Comparison of ENCODE assay signal across 25 cellular contexts in the genomic region with DNA sequence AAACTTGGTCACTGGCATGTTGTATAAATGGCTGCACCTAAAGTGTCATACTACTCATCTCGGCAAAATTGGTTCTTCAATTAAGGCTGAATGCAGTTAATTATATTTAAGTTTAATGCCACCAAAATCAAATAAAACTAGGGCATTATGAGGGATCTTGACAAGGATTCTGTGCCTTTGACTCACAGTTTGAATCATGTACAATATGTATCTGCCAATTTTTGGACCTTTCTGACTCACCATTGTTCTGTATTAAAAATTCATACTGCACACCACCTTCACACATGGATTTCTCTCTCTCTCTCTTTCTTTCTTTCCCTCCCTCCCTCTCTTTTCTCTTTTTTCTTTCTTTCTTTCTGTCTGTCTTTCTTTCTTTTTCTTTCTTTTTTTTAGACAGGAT. TPM values are rescaled to one million over a fixed set of nuclear protein-coding genes. Genes with fewer than 3 reads are reported as not detected.
"Had no signal": no experiment of that assay in that cellular context is flagged by ENCODE, and none has a peak within 500 bp of the region (broad histone marks: within the 10 kb centered on the region; RNA-seq: fewer than 3 reads in every experiment).

No MANE protein-coding gene starts in this region.

- DNase-seq: activated CD4-positive, alpha-beta T cell treated with anti-CD3 and anti-CD28 coated beads for 4 hours; activated CD4-positive, alpha-beta T cell treated with anti-CD3 and anti-CD28 coated beads, Interleukin-2, amount 50 U/mL, for 4 hours; activated effector memory CD4-positive, alpha-beta T cell treated with anti-CD3 and anti-CD28 coated beads, Interleukin-2, amount 50 U/mL, for 16 hours; activated naive CD4-positive, alpha-beta T cell treated with anti-CD3 and anti-CD28 coated beads, Interleukin-2, amount 10 ng/mL, durations not matched to agents 7 days and 5 days; activated naive CD8-positive, alpha-beta T cell treated with anti-CD3 and anti-CD28 coated beads, Interleukin-2, amount 10 ng/mL, durations not matched to agents 7 days and 5 days; amniotic stem cell; central memory CD4-positive, alpha-beta T cell; esophagus squamous epithelium; left lung; lower lobe of right lung; mesenchymal stem cell; mucosa of descending colon; ovary; retina; small intestine; stimulated activated CD4-positive, alpha-beta T cell treated with anti-CD3 and anti-CD28 coated beads, Interleukin-4, amount 100 ng/mL, for 24 hours; uterus had no signal

- H3K4me3 ChIP-seq: esophagus squamous epithelium, left lung, lower lobe of right lung, mucosa of descending colon, ovary, uterus had no signal

- H3K4me1 ChIP-seq: esophagus squamous epithelium, left lung, lower lobe of right lung, uterus had no signal

- H3K27me3 ChIP-seq: esophagus squamous epithelium, ovary, uterus had no signal

- H3K9me3 ChIP-seq: esophagus squamous epithelium, left lung, lower lobe of right lung, mucosa of descending colon, ovary, uterus had no signal

- H3K36me3 ChIP-seq: esophagus squamous epithelium, left lung, lower lobe of right lung, ovary, uterus had no signal

- ATAC-seq: left lung; lower lobe of right lung; mucosa of descending colon; natural killer cell treated with Interleukin-12 subunit alpha and Interleukin-12 subunit beta and Interleukin-15 and Interleukin-18, amount 100 ng/mL, for 72 hours; sciatic nerve; stimulated activated effector memory CD8-positive, alpha-beta T cell treated with anti-CD3 and anti-CD28 coated beads, Interleukin-12 subunit alpha, Interleukin-12 subunit beta, amount 100 ng/mL, for 72 hours had no signal

- H3K27ac ChIP-seq: epithelial cell of prostate, esophagus squamous epithelium, left lung, lower lobe of right lung, ovary, uterus, VCaP had no signal

RNA-seq across cellular contexts. Expression of gene FNDC7, which starts 19.7 kb away (rescaled TPM):
- total RNA-seq: activated naive CD8-positive, alpha-beta T cell treated with anti-CD3 and anti-CD28 coated beads, Interleukin-2, amount 10 ng/mL, durations not matched to agents 7 days and 5 days; activated T-helper 1 cell treated with anti-CD3 and anti-CD28 coated beads, Interleukin-12 subunit alpha, Interleukin-12 subunit beta, Interleukin-2, Interleukin-4 antibody, amounts not matched to agents 30 ng/mL and 10 ng/mL and 1 ng/mL, durations not matched to agents 14 hours and 24 hours and 36 hours; esophagus squamous epithelium; left lung; lower lobe of right lung; mucosa of descending colon; myocyte; progenitor cell of endocrine pancreas; sciatic nerve; uterus had no signal
